Comparison of ENCODE assay signal across 20 cellular contexts in the genomic region with DNA sequence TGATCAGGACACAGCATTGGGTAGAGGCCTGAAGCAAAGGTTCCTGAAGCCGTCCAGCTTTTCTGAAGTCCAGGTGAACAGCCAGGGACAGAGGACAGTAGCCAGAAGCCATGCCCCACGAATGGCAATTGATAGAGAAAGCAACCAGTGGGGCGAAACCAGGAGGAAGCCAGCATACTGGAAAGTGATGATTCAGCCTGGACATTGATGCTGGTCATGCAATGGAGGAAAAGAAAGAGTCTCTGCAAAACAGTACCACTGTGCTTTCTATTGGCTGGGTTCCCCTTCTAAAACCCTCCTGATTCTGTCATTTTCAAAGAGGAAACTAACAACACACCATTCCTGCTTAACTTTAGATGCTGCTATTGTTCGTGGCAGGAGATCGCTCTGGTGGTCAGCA.
DNase-seq lines count a peak whose midpoint lies in the region; ATAC-seq and TF ChIP-seq lines count a peak whose summit lies in the region.
"Had no signal": no experiment of that assay in that cellular context is flagged by ENCODE, and none has a peak within 500 bp of the region (broad histone marks: within the 10 kb centered on the region; RNA-seq: fewer than 3 reads in every experiment).

No MANE protein-coding gene starts in this region.

- H3K79me2 ChIP-seq in smooth muscle cell (ENCODE audit: low read depth) = no peaks in the 10 kb centered on the region

- H4K20me1 ChIP-seq in smooth muscle cell (ENCODE audit: low read depth) = no peaks in the 10 kb centered on the region

- no peak for TF ChIP-seq CTCF in RWPE2 (IDR thresholded peaks at IDR 0.05; ENCODE audit: poor library complexity, severe bottlenecking)
- no peak for TF ChIP-seq CTCF in fibroblast of mammary gland (conservative IDR thresholded peaks at IDR 0.05; ENCODE audit: control insufficient read depth, insufficient read depth, low read depth, low read length)
- no peak for TF ChIP-seq CTCF in smooth muscle cell (IDR thresholded peaks at IDR 0.05; ENCODE audit: borderline replicate concordance, insufficient read depth, poor library complexity, severe bottlenecking)

- H3K9me3 ChIP-seq in RWPE2 (ENCODE audit: severe bottlenecking) = no peaks in the 10 kb centered on the region
- no peaks in the 10 kb centered on the region for H3K9me3 ChIP-seq in smooth muscle cell (replicated peaks; ENCODE audit: low read depth)
- H3K9me3 ChIP-seq: gastrocnemius medialis had no signal

- H3K4me2 ChIP-seq in smooth muscle cell = peak overlapping the region; percentile 6

- no peak overlapping the region for H2AFZ ChIP-seq in smooth muscle cell (ENCODE audit: low read depth)

- H3K4me1 ChIP-seq in RWPE2 (ENCODE audit: insufficient read depth, poor library complexity, severe bottlenecking) = peaks cover 30% of the 10 kb centered on the region
- peaks cover 19% of the 10 kb centered on the region for H3K4me1 ChIP-seq in smooth muscle cell (ENCODE audit: low read depth)

- peaks cover 23% of the 10 kb centered on the region for H3F3A ChIP-seq in smooth muscle cell (ENCODE audit: low read depth)

- no peak overlapping the region for H3K9ac ChIP-seq in smooth muscle cell (ENCODE audit: low read depth)

- ATAC-seq in RWPE2 (ENCODE audit: low read depth) (no peak), GM18867 (IDR thresholded peaks at IDR 0.05; ENCODE audit: unreplicated experiment) (no peak), HG03565 (IDR thresholded peaks at IDR 0.05; ENCODE audit: unreplicated experiment) (no peak)

- H3K36me3 ChIP-seq in RWPE2 (ENCODE audit: low read depth) (no peaks in the 10 kb centered on the region), smooth muscle cell (ENCODE audit: low read depth) (no peaks in the 10 kb centered on the region)
- H3K36me3 ChIP-seq: cardiac muscle cell, gastrocnemius medialis had no signal

- 76% methylated on average over 5 of the region's 5 CpGs for WGBS in smooth muscle cell (ENCODE audit: low lambda C conversion rate)

- H3K4me3 ChIP-seq in RWPE2 (ENCODE audit: severe bottlenecking) (no peak overlapping the region), fibroblast of mammary gland (ENCODE audit: control insufficient read depth, low read depth, low read length) (no peak overlapping the region), smooth muscle cell (no peak overlapping the region)
- H3K4me3 ChIP-seq: cardiac muscle cell, dorsolateral prefrontal cortex, gastrocnemius medialis had no signal

- DNase-seq in ELR (ENCODE audit: low read depth) (peak; percentile 73), RWPE2 (ENCODE audit: low spot score) (no peak), fibroblast of mammary gland (ENCODE audit: low read depth) (peak; percentile 33), smooth muscle cell (lab: John Stamatoyannopoulos, UW; ENCODE audit: unreplicated experiment) (no peak), NCI-H69 (lab: John Stamatoyannopoulos, UW) (no peak)
- DNase-seq: activated CD4-positive, alpha-beta T cell treated with anti-CD3 and anti-CD28 coated beads, Interleukin-2, amount 50 U/mL, for 4 hours; activated gamma-delta T cell treated with Interleukin-2 at 50 U/mL for 16 hours; amniotic stem cell; COR-L47; dorsolateral prefrontal cortex; gastrocnemius medialis; NCI-H1417 treated with DMSO at 0.1 percent for 48 hours; NCI-H524; nephron progenitor cell; posterior cingulate gyrus; Right ventricle myocardium superior; stimulated activated naive CD4-positive, alpha-beta T cell had no signal

- peak overlapping the region; percentile 5 for H3K27ac ChIP-seq in RWPE2 (ENCODE audit: poor library complexity, severe bottlenecking)
- peak overlapping the region; percentile 53 for H3K27ac ChIP-seq in smooth muscle cell (ENCODE audit: low read depth)
- H3K27ac ChIP-seq: cardiac muscle cell, dorsolateral prefrontal cortex had no signal

- H3K27me3 ChIP-seq in RWPE2 (ENCODE audit: insufficient read depth, poor library complexity, severe bottlenecking) = no peaks in the 10 kb centered on the region
- no peaks in the 10 kb centered on the region for H3K27me3 ChIP-seq in smooth muscle cell (ENCODE audit: low read depth)
- H3K27me3 ChIP-seq: cardiac muscle cell, dorsolateral prefrontal cortex, gastrocnemius medialis had no signal

Comparison
In these comparisons a context has a peak if more than half of its experiments do, and no peak if none do; other contexts are left out.
1. DNase-seq: peak in ELR (single experiment) and fibroblast of mammary gland (single experiment); none in RWPE2 (single experiment), smooth muscle cell (single experiment) and NCI-H69 (single experiment).